Comparison of ENCODE assay signal across 17 cellular contexts in the genomic region with DNA sequence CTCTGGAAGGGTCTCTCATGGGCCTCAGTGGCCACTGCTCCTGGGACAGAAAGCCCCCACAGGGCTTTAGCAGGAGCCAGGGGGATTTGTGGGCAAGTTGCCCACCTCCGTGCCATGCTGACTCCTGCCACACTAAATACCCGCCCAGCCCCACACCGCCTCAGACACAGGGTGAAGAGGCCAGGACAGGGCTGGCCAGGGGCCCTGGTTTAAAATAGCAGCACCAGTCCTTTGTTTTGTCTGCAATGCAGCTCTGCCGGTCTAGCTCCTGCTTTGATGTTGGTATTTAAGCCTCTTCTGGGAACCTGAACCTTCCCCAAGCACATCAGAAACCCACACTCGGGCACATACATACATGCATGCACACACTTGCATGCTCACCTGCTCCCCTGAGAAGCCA. TPM values are rescaled to one million over a fixed set of nuclear protein-coding genes. Genes with fewer than 3 reads are reported as not detected.
DNase-seq lines count a peak whose midpoint lies in the region; ATAC-seq and TF ChIP-seq lines count a peak whose summit lies in the region.
"Had no signal": no experiment of that assay in that cellular context is flagged by ENCODE, and none has a peak within 500 bp of the region (broad histone marks: within the 10 kb centered on the region; RNA-seq: fewer than 3 reads in every experiment).

No MANE protein-coding gene starts in this region.

- H3K27ac ChIP-seq in right atrium auricular region (no peak overlapping the region), left ventricle myocardium inferior (replicated peaks) (peak overlapping the region; percentile 60), parathyroid adenoma (peak overlapping the region; percentile 53), upper lobe of right lung (no peak overlapping the region)
- H3K27ac ChIP-seq: BLaER1, KMS-11 had no signal

- H3K79me2 ChIP-seq in parathyroid adenoma, result peaks cover 30% of the 10 kb centered on the region

- peaks cover 0 to 7% of the 10 kb centered on the region in 2 donors for H3K9me3 ChIP-seq in right atrium auricular region
- peaks cover 14% of the 10 kb centered on the region for H3K9me3 ChIP-seq in left ventricle myocardium inferior (replicated peaks)
- H3K9me3 ChIP-seq in parathyroid adenoma (ENCODE audit: control insufficient read depth, low read length), result no peaks in the 10 kb centered on the region
- no peaks in the 10 kb centered on the region for H3K9me3 ChIP-seq in upper lobe of right lung

- DNase-seq in Right ventricle myocardium inferior (ENCODE audit: missing footprints) (peak; percentile 74), right atrium auricular region (ENCODE audit: low spot score) (no peak), left ventricle myocardium inferior (peak; percentile 51), upper lobe of right lung (no peak), amygdala (lab: John Stamatoyannopoulos, UW) (no peak), activated T-cell treated with anti-CD3 and anti-CD28 coated beads for 4 hours (no peak)
- DNase-seq: 8988T; CD8-positive, alpha-beta T cell; NCI-H146; NCI-H2081; NCI-H510A; NCI-H774; PC-3 had no signal

- H3K4me3 ChIP-seq in right atrium auricular region, result no peak overlapping the region
- no peak overlapping the region for H3K4me3 ChIP-seq in left ventricle myocardium inferior
- no peak overlapping the region for H3K4me3 ChIP-seq in parathyroid adenoma (ENCODE audit: low read depth, low read length)
- no peak overlapping the region for H3K4me3 ChIP-seq in upper lobe of right lung
- H3K4me3 ChIP-seq: BLaER1 had no signal

- no peak for TF ChIP-seq CTCF in right atrium auricular region (IDR thresholded peaks at IDR 0.05)
- TF ChIP-seq CTCF in left ventricle myocardium inferior (IDR thresholded peaks at IDR 0.05; ENCODE audit: borderline replicate concordance), result no peak
- TF ChIP-seq CTCF in parathyroid adenoma (IDR thresholded peaks at IDR 0.05), result no peak
- no peak for TF ChIP-seq CTCF in upper lobe of right lung (IDR thresholded peaks at IDR 0.05)

- peaks cover 0 to 23% of the 10 kb centered on the region in 2 donors for H3K4me1 ChIP-seq in right atrium auricular region
- peaks cover 26% of the 10 kb centered on the region for H3K4me1 ChIP-seq in left ventricle myocardium inferior
- H3K4me1 ChIP-seq in parathyroid adenoma, result peaks cover 9% of the 10 kb centered on the region
- no peaks in the 10 kb centered on the region for H3K4me1 ChIP-seq in upper lobe of right lung

- H3K27me3 ChIP-seq in right atrium auricular region (no peaks in the 10 kb centered on the region), left ventricle myocardium inferior (ENCODE audit: low read depth) (no peaks in the 10 kb centered on the region), parathyroid adenoma (ENCODE audit: control insufficient read depth, insufficient read depth, low read length) (no peaks in the 10 kb centered on the region), upper lobe of right lung (no peaks in the 10 kb centered on the region)

- peak; percentile 75 for ATAC-seq in Right ventricle myocardium inferior
- peak; percentile 47 for ATAC-seq in upper lobe of right lung
- ATAC-seq in GM18907 (IDR thresholded peaks at IDR 0.05; ENCODE audit: unreplicated experiment), result no peak
- ATAC-seq: CD8-positive, alpha-beta T cell; PC-3 had no signal

- peak overlapping the region; percentile 39 for H3K4me2 ChIP-seq in parathyroid adenoma (ENCODE audit: low read length)
- H3K4me2 ChIP-seq: BLaER1, KMS-11 had no signal

- intact Hi-C loops in Right ventricle myocardium inferior (cut with DNase I) (no loop called here), left ventricle myocardium inferior (cut with micrococcal nuclease) (no loop called here), upper lobe of right lung (cut with DNase I) (no loop called here)

- H3K36me3 ChIP-seq in right atrium auricular region, result no peaks in the 10 kb centered on the region
- peaks cover 5% of the 10 kb centered on the region for H3K36me3 ChIP-seq in left ventricle myocardium inferior
- H3K36me3 ChIP-seq in parathyroid adenoma (ENCODE audit: control insufficient read depth, insufficient read depth, low read length), result no peaks in the 10 kb centered on the region
- no peaks in the 10 kb centered on the region for H3K36me3 ChIP-seq in upper lobe of right lung
- H3K36me3 ChIP-seq: BLaER1 had no signal

- no peak overlapping the region for H3K9ac ChIP-seq in parathyroid adenoma
- H3K9ac ChIP-seq: BLaER1, KMS-11 had no signal

- H2AFZ ChIP-seq in parathyroid adenoma, result no peak overlapping the region

RNA-seq across cellular contexts. Expression of a gene that starts 14.4 kb away (rescaled TPM):
- 34.8 TPM for total RNA-seq in Right ventricle myocardium inferior
- total RNA-seq in right atrium auricular region, result 10 to 100 TPM; 32.0 to 53.6 TPM
- total RNA-seq in left ventricle myocardium inferior, result 27.7 TPM
- 118 TPM for total RNA-seq in upper lobe of right lung

Comparison
In these comparisons a context has a peak if more than half of its experiments do, and no peak if none do; other contexts are left out.
1. DNase-seq: peak in Right ventricle myocardium inferior (single experiment) and left ventricle myocardium inferior (single experiment); none in right atrium auricular region (single experiment), upper lobe of right lung (single experiment), amygdala (0 of 56) and activated T-cell treated with anti-CD3 and anti-CD28 coated beads for 4 hours (single experiment).
2. H3K27ac ChIP-seq: peak in left ventricle myocardium inferior (single experiment) and parathyroid adenoma (single experiment); none in right atrium auricular region (0 of 2) and upper lobe of right lung (single experiment).